9 cellular contexts compared by ENCODE assay signal in the genomic region with DNA sequence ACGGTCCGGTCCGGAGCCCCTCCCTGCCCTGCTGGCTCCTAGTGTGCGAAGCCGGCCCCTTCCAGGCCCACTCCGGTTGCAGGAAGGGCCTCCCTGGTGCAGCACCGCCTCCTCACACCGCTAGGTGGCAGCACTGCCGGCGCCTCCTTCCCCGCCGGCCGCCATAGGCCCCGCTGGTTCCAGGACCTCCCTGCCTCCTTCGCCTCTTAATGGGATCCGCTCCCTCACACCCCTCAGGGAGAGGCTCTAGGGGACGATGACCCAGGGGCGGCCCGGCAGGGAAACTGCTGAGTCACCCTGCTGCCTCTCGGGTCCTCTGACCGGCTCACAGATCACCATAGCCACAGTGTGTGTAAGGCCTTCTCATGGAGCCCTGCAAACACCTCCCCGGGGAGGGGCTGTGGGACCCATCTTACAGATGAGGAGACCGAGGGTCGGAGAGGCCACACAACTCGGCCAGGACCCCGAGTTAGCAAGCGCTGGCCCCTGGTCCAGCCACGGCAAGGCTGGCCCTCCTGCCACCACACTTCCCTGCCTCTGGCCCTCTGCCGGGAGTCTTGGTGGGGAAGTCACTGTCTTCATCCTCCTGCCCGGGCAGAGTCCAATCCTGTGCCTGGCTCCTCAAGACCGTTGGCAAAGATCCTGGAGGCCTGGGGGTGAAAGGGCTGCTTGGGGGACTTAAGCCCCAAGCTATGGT. TPM values are rescaled to one million over a fixed set of nuclear protein-coding genes. Genes with fewer than 3 reads are reported as not detected.
DNase-seq lines count a peak whose midpoint lies in the region; ATAC-seq and TF ChIP-seq lines count a peak whose summit lies in the region.
"Had no signal": no experiment of that assay in that cellular context is flagged by ENCODE, and none has a peak within 500 bp of the region (broad histone marks: within the 10 kb centered on the region; RNA-seq: fewer than 3 reads in every experiment).

No MANE protein-coding gene starts in this region.

- DNase-seq in AG08396 (ENCODE audit: low spot score) (peak; percentile 89), fibroblast of mammary gland (ENCODE audit: low read depth) (peak; percentile 27), osteocyte (ENCODE audit: extremely low spot score, unreplicated experiment) (no peak), tibial artery (no peak), occipital lobe (lab: John Stamatoyannopoulos, UW) (no peak)
- DNase-seq in activated T-cell treated with anti-CD3 and anti-CD28 coated beads, Interleukin-2, amount 50 U/mL, for 4 hours, result peak; percentile 42

- no peaks in the 10 kb centered on the region for H3K9me3 ChIP-seq in OCI-LY3 (ENCODE audit: insufficient read depth, low read length)
- H3K9me3 ChIP-seq in tibial artery, result no peaks in the 10 kb centered on the region

- peak; percentile 62 for ATAC-seq in GM21360 (IDR thresholded peaks at IDR 0.05; ENCODE audit: unreplicated experiment)
- peak; percentile 78 to 80 for ATAC-seq in activated T-cell treated with anti-CD3 and anti-CD28 coated beads, Interleukin-2, amount 50 U/mL, for 4 hours

- H2AFZ ChIP-seq in OCI-LY3 (ENCODE audit: low read depth, low read length), result peak overlapping the region; percentile 86

- H4K20me1 ChIP-seq in OCI-LY3 (ENCODE audit: insufficient read depth, low read length), result no peaks in the 10 kb centered on the region

- H3K27me3 Mint-ChIP-seq in activated T-cell treated with anti-CD3 and anti-CD28 coated beads, Interleukin-2, amount 50 U/mL, for 4 hours (ENCODE audit: low read depth), result peaks cover 32% of the 10 kb centered on the region
- H3K27me3 Mint-ChIP-seq in osteocyte (ENCODE audit: unreplicated experiment), result peaks cover 22% of the 10 kb centered on the region

- intact Hi-C loops in tibial artery (cut with DNase I; ENCODE audit: low total_unique reads), result no loop called here

- no peaks in the 10 kb centered on the region for H3K9me3 Mint-ChIP-seq in activated T-cell treated with anti-CD3 and anti-CD28 coated beads, Interleukin-2, amount 50 U/mL, for 4 hours
- no peaks in the 10 kb centered on the region for H3K9me3 Mint-ChIP-seq in osteocyte (ENCODE audit: unreplicated experiment)

- H3K27ac Mint-ChIP-seq in osteocyte (ENCODE audit: unreplicated experiment), result no peak overlapping the region

- peak; percentile 81 for TF ChIP-seq CTCF in OCI-LY3 (IDR thresholded peaks at IDR 0.05; ENCODE audit: low read depth, low read length)
- peak; percentile 74 for TF ChIP-seq CTCF in fibroblast of mammary gland (conservative IDR thresholded peaks at IDR 0.05; ENCODE audit: control insufficient read depth, insufficient read depth, low read depth, low read length)
- TF ChIP-seq CTCF in osteocyte (IDR thresholded peaks at IDR 0.05), result peak; percentile 91
- peak; percentile 75 to 96 for TF ChIP-seq CTCF in tibial artery (IDR thresholded peaks at IDR 0.05)

- peak overlapping the region; percentile 58 for H3K9ac ChIP-seq in OCI-LY3 (ENCODE audit: low read length)

- H3K4me3 Mint-ChIP-seq in activated T-cell treated with anti-CD3 and anti-CD28 coated beads, Interleukin-2, amount 50 U/mL, for 4 hours, result no peak overlapping the region
- H3K4me3 Mint-ChIP-seq in osteocyte (ENCODE audit: unreplicated experiment), result no peak overlapping the region

- no peaks in the 10 kb centered on the region for H3K36me3 ChIP-seq in OCI-LY3 (replicated peaks; ENCODE audit: low read depth, low read length)
- H3K36me3 ChIP-seq in tibial artery, result no peaks in the 10 kb centered on the region

- H3K4me1 ChIP-seq in OCI-LY3 (ENCODE audit: low read length) (peaks cover 31% of the 10 kb centered on the region), tibial artery (peaks cover 0 to 33% (median 21%) of the 10 kb centered on the region in 4 donors)

- no peaks in the 10 kb centered on the region for H3K36me3 Mint-ChIP-seq in activated T-cell treated with anti-CD3 and anti-CD28 coated beads, Interleukin-2, amount 50 U/mL, for 4 hours (ENCODE audit: insufficient read depth)
- no peaks in the 10 kb centered on the region for H3K36me3 Mint-ChIP-seq in osteocyte (ENCODE audit: unreplicated experiment)

- H3K27ac ChIP-seq in OCI-LY3 (ENCODE audit: low read length) (peak overlapping the region; percentile 7; the same call in 1 of the 2 replicates), tibial artery (no peak overlapping the region)

- H3K4me3 ChIP-seq in OCI-LY3 (ENCODE audit: low read length) (peak overlapping the region; percentile 47), fibroblast of mammary gland (ENCODE audit: control insufficient read depth, low read depth, low read length) (no peak overlapping the region), tibial artery (peak overlapping the region in 1 of 2 donors; percentile 12)

- H3K4me2 ChIP-seq in OCI-LY3 (ENCODE audit: low read length), result peak overlapping the region; percentile 51

- no peaks in the 10 kb centered on the region for H3K79me2 ChIP-seq in OCI-LY3 (ENCODE audit: low read length)

- H3K27me3 ChIP-seq in OCI-LY3 (ENCODE audit: low read depth, low read length), result no peaks in the 10 kb centered on the region
- peaks cover 0 to 76% of the 10 kb centered on the region in 2 donors for H3K27me3 ChIP-seq in tibial artery

- peaks cover 7% of the 10 kb centered on the region for H3K4me1 Mint-ChIP-seq in activated T-cell treated with anti-CD3 and anti-CD28 coated beads, Interleukin-2, amount 50 U/mL, for 4 hours (ENCODE audit: low read depth)
- no peaks in the 10 kb centered on the region for H3K4me1 Mint-ChIP-seq in osteocyte (ENCODE audit: unreplicated experiment)

RNA-seq across cellular contexts. Expression of gene AJAP1, which starts 1.6 kb away (rescaled TPM):
- under 1 TPM in 2 of 3 donors, not detected in 1; 0.03 to 0.18 TPM for total RNA-seq in activated T-cell treated with anti-CD3 and anti-CD28 coated beads, Interleukin-2, amount 50 U/mL, for 4 hours
- total RNA-seq in osteocyte (0.35 and 0.65 TPM in 2 replicates), occipital lobe (7.3 TPM)
- total RNA-seq: pulmonary artery endothelial cell had no signal

Comparison
In these comparisons a context has a peak if more than half of its experiments do, and no peak if none do; other contexts are left out.
1. DNase-seq: peak in AG08396 (single experiment), activated T-cell treated with anti-CD3 and anti-CD28 coated beads, Interleukin-2, amount 50 U/mL, for 4 hours (single experiment) and fibroblast of mammary gland (single experiment); none in osteocyte (single experiment), tibial artery (0 of 2) and occipital lobe (single experiment).
2. Peak in every context shown above with its lines, with median percentiles within 50 percentile points of each other: CTCF ChIP-seq.